9 cellular contexts compared by ENCODE assay signal in the genomic region with DNA sequence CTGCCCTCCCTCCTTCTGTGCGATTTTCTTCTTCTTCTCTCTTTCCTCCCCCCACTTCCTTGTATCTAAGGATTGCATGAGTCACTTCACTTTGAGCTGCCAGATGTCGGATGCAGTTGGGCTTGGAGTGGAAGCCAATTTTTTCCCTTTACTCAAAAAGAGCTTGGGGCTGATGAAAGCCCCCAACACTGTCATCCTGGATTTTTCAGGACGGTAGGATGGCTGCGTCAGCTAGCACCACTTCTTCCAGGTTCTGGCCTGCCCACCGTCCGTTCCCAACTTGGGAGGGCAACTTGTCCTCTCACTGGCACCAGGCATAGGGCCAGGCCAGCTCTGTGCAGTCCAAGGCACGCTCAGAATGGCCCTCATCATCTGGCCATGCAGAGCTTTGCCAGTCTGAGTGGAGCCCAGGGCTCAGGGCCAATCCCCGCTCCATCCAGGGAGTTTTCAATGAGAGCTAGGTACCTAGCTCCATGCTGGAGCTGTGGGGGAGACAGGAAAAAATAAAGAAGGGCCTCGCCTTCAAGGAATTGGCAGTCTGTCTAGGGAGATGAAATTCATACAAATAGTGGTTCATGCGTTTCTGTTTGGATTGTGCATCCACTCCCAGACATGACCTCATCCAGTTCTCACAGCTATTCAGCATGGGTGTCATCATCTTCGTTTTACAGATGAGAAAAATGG. TPM values are rescaled to one million over a fixed set of nuclear protein-coding genes. Genes with fewer than 3 reads are reported as not detected.
DNase-seq lines count a peak whose midpoint lies in the region; ATAC-seq and TF ChIP-seq lines count a peak whose summit lies in the region.
"Had no signal": no experiment of that assay in that cellular context is flagged by ENCODE, and none has a peak within 500 bp of the region (broad histone marks: within the 10 kb centered on the region; RNA-seq: fewer than 3 reads in every experiment).

No MANE protein-coding gene starts in this region.

- H3K4me3 Mint-ChIP-seq in immature natural killer cell, result no peak overlapping the region
- no peak overlapping the region for H3K4me3 Mint-ChIP-seq in stimulated activated naive B cell treated with anti-CD40 and anti-IgM and Interleukin-4, amounts not matched to agents 10 μg/mL and 1 μg/mL and 100 μg/mL, for 72 hours
- no peak overlapping the region for H3K4me3 Mint-ChIP-seq in activated naive CD4-positive, alpha-beta T cell treated with anti-CD3 and anti-CD28 coated beads for 36 hours

- no peaks in the 10 kb centered on the region for H3K9me2 ChIP-seq in HCT116 (ENCODE audit: insufficient read depth)

- no peak for TF ChIP-seq RAD21 in HCT116 (IDR thresholded peaks at IDR 0.05; ENCODE audit: low read depth)

- no peaks in the 10 kb centered on the region for H3K9me3 Mint-ChIP-seq in immature natural killer cell
- H3K9me3 Mint-ChIP-seq in stimulated activated naive B cell treated with anti-CD40 and anti-IgM and Interleukin-4, amounts not matched to agents 10 μg/mL and 1 μg/mL and 100 μg/mL, for 72 hours, result no peaks in the 10 kb centered on the region
- H3K9me3 Mint-ChIP-seq in activated naive CD4-positive, alpha-beta T cell treated with anti-CD3 and anti-CD28 coated beads for 36 hours, result no peaks in the 10 kb centered on the region

- no peak overlapping the region for H3K27ac Mint-ChIP-seq in immature natural killer cell
- H3K27ac Mint-ChIP-seq in stimulated activated naive B cell treated with anti-CD40 and anti-IgM and Interleukin-4, amounts not matched to agents 10 μg/mL and 1 μg/mL and 100 μg/mL, for 72 hours, result no peak overlapping the region
- no peak overlapping the region for H3K27ac Mint-ChIP-seq in activated naive CD4-positive, alpha-beta T cell treated with anti-CD3 and anti-CD28 coated beads for 36 hours

- H3K4me2 ChIP-seq in HCT116 (ENCODE audit: low read length), result peak overlapping the region; percentile 49

- TF ChIP-seq POLR2A in HCT116 (IDR thresholded peaks at IDR 0.05; ENCODE audit: borderline replicate concordance, extremely low read depth, insufficient read depth, insufficient read length), result no peak
- TF ChIP-seq POLR2A in adrenal gland (IDR thresholded peaks at IDR 0.05), result no peak

- RAD21 ChIA-PET in HCT116 (lab: Charles Lee; ENCODE audit: low non-redundant PET in 1 of 2, low total read pairs in 2 of 2, uncharacterized antibody in 2 of 2, unreplicated experiment in 2 of 2), result no interaction called here

- ATAC-seq in HCT116 (peak; percentile 52), heart right ventricle (peak; percentile 65 to 88 (median 80))
- ATAC-seq in stimulated activated naive B cell treated with anti-CD40 and anti-IgM and Interleukin-4, amounts not matched to agents 10 μg/mL and 1 μg/mL and 100 μg/mL, for 72 hours (replicated peaks), result no peak
- ATAC-seq: body of pancreas had no signal

- H3K36me3 Mint-ChIP-seq in immature natural killer cell, result no peaks in the 10 kb centered on the region
- no peaks in the 10 kb centered on the region for H3K36me3 Mint-ChIP-seq in stimulated activated naive B cell treated with anti-CD40 and anti-IgM and Interleukin-4, amounts not matched to agents 10 μg/mL and 1 μg/mL and 100 μg/mL, for 72 hours
- H3K36me3 Mint-ChIP-seq in activated naive CD4-positive, alpha-beta T cell treated with anti-CD3 and anti-CD28 coated beads for 36 hours (ENCODE audit: low read depth), result no peaks in the 10 kb centered on the region

- H3K27me3 Mint-ChIP-seq in immature natural killer cell (ENCODE audit: low read depth in 3 of 3), result peaks cover 0 to 3% (median 1%) of the 10 kb centered on the region in 3 donors
- peaks cover 6 to 11% of the 10 kb centered on the region in 2 donors for H3K27me3 Mint-ChIP-seq in stimulated activated naive B cell treated with anti-CD40 and anti-IgM and Interleukin-4, amounts not matched to agents 10 μg/mL and 1 μg/mL and 100 μg/mL, for 72 hours
- H3K27me3 Mint-ChIP-seq in activated naive CD4-positive, alpha-beta T cell treated with anti-CD3 and anti-CD28 coated beads for 36 hours (ENCODE audit: low read depth), result no peaks in the 10 kb centered on the region

- H3K4me1 Mint-ChIP-seq in immature natural killer cell, result no peaks in the 10 kb centered on the region
- no peaks in the 10 kb centered on the region for H3K4me1 Mint-ChIP-seq in stimulated activated naive B cell treated with anti-CD40 and anti-IgM and Interleukin-4, amounts not matched to agents 10 μg/mL and 1 μg/mL and 100 μg/mL, for 72 hours
- no peaks in the 10 kb centered on the region for H3K4me1 Mint-ChIP-seq in activated naive CD4-positive, alpha-beta T cell treated with anti-CD3 and anti-CD28 coated beads for 36 hours (ENCODE audit: low read depth)

- intact Hi-C loops in HCT116 (cut with micrococcal nuclease) (no loop called here), adrenal gland (cut with DNase I) (no loop called here), heart right ventricle (cut with DNase I) (loop anchor here in 3 of 10 donors (5.0 to 10.0 kb wide), 3 partner anchors 36 to 124 kb away; a partner anchor contains a TSS)
- intact Hi-C loops in activated naive CD4-positive, alpha-beta T cell treated with anti-CD3 and anti-CD28 coated beads for 36 hours (cut with micrococcal nuclease), result no loop called here

- DNase-seq in HCT116 (ENCODE audit: low read depth, low spot score) (no peak), adrenal gland (peak in 4 of 7 donors; percentile 21 to 26 (median 24)), heart right ventricle (peak; percentile 75 to 79), NCI-H1105 treated with DMSO at 0.1 percent for 48 hours (lab: John Stamatoyannopoulos, UW) (no peak), immature natural killer cell (no peak)
- no peak for DNase-seq in stimulated activated naive B cell treated with anti-CD40 and anti-IgM and Interleukin-4, amounts not matched to agents 10 μg/mL and 1 μg/mL and 100 μg/mL, for 72 hours
- DNase-seq in activated naive CD4-positive, alpha-beta T cell treated with anti-CD3 and anti-CD28 coated beads for 36 hours, result no peak
- DNase-seq: body of pancreas had no signal

- BruUV-seq in HCT116 (replicated peaks; lab: Mats Ljungman, UMichigan), result no TSS peak

- TF ChIP-seq CTCF in HCT116 (IDR thresholded peaks at IDR 0.05 in 2 of 3, conservative IDR thresholded peaks at IDR 0.05 in 1 of 3; ENCODE audit: borderline replicate concordance in 1 of 3, insufficient read depth in 1 of 3, low read depth in 2 of 3, low read length in 2 of 3) (no peak), adrenal gland (IDR thresholded peaks at IDR 0.05) (no peak), heart right ventricle (IDR thresholded peaks at IDR 0.05) (no peak)

- no peak overlapping the region for H3K27ac ChIP-seq in HCT116 (ENCODE audit: low read depth, low read length)
- H3K27ac ChIP-seq in adrenal gland, result no peak overlapping the region
- peak overlapping the region; percentile 63 to 90 (median 82) for H3K27ac ChIP-seq in heart right ventricle
- H3K27ac ChIP-seq in skin epidermis, result peak overlapping the region in 12 of 21 experiments; percentile 16 to 87 (median 59)
- H3K27ac ChIP-seq: body of pancreas had no signal

- no peak overlapping the region for H3K9ac ChIP-seq in HCT116 (ENCODE audit: low read length)

- H3K9me3 ChIP-seq in HCT116 (ENCODE audit: control insufficient read depth in 1 of 2, insufficient read depth in 1 of 2, low read depth in 1 of 2, low read length in 2 of 2) (no peaks in the 10 kb centered on the region), adrenal gland (replicated peaks in 1 of 3) (no peaks in the 10 kb centered on the region), heart right ventricle (no peaks in the 10 kb centered on the region)
- H3K9me3 ChIP-seq: body of pancreas had no signal

- WGBS in adrenal gland, 4 donors, result 48 to 69% (median 61%) methylated on average over 10 to 11 of the region's 11 CpGs
- WGBS in heart right ventricle, 2 donors, result 34 to 37% methylated on average over 11 of the region's 11 CpGs

- H2AFZ ChIP-seq in HCT116 (ENCODE audit: low read depth, low read length, poor library complexity, severe bottlenecking), result no peak overlapping the region

- H3K4me1 ChIP-seq in HCT116 (ENCODE audit: control insufficient read depth in 1 of 2, insufficient read depth in 2 of 2, low read length in 2 of 2), result peaks cover 0 to 23% of the 10 kb centered on the region in 2 experiments; a peak in 3 of 4 replicates
- peaks cover 0 to 5% of the 10 kb centered on the region in 2 donors for H3K4me1 ChIP-seq in adrenal gland (replicated peaks in 1 of 2)
- peaks cover 13 to 70% (median 45%) of the 10 kb centered on the region in 9 donors for H3K4me1 ChIP-seq in heart right ventricle
- H3K4me1 ChIP-seq: body of pancreas had no signal

- H3K27me3 ChIP-seq in HCT116 (ENCODE audit: insufficient read depth, low read length), result no peaks in the 10 kb centered on the region
- no peaks in the 10 kb centered on the region for H3K27me3 ChIP-seq in adrenal gland
- no peaks in the 10 kb centered on the region for H3K27me3 ChIP-seq in heart right ventricle
- H3K27me3 ChIP-seq: body of pancreas had no signal

- H4K20me1 ChIP-seq in HCT116 (ENCODE audit: insufficient read depth), result no peaks in the 10 kb centered on the region

- POLR2A ChIA-PET in HCT116 (lab: Charles Lee), result no interaction called here

- H3K36me3 ChIP-seq in HCT116 (ENCODE audit: control insufficient read depth in 1 of 2, insufficient read depth in 2 of 2, low read length in 2 of 2) (no peaks in the 10 kb centered on the region), adrenal gland (replicated peaks in 1 of 2) (no peaks in the 10 kb centered on the region), heart right ventricle (no peaks in the 10 kb centered on the region)

- H3K4me3 ChIP-seq in HCT116 (replicated peaks in 1 of 2; ENCODE audit: low read depth in 1 of 2, low read length in 2 of 2) (0 out of 4 replicates have a peak overlapping the region, but pooled peaks of 1 of the 2 experiments have one; percentile 2), adrenal gland (no peak overlapping the region), heart right ventricle (no peak overlapping the region), skin epidermis (no peak overlapping the region)
- H3K4me3 ChIP-seq: body of pancreas had no signal

- CTCF ChIA-PET in HCT116 (lab: Charles Lee), result no interaction called here
- CTCF ChIA-PET in activated naive CD4-positive, alpha-beta T cell treated with anti-CD3 and anti-CD28 coated beads for 36 hours (lab: Charles Lee), result no interaction called here

- H3K79me2 ChIP-seq in HCT116 (ENCODE audit: insufficient read depth, low read length), result no peaks in the 10 kb centered on the region

TF ChIP-seq in HCT116, 20 proteins besides CTCF, POLR2A, EP300 and RAD21:
- TF ChIP-seq JUND (IDR thresholded peaks at IDR 0.05), result 0 out of 2 replicates have a peak, but pooled peaks have one; percentile 31
- TF ChIP-seq TCF7L2 (IDR thresholded peaks at IDR 0.05; ENCODE audit: borderline replicate concordance, extremely low read depth, insufficient read depth, insufficient read length), result no peak

RNA-seq across cellular contexts. Expression of a gene that starts 47.7 kb away (rescaled TPM):
- 2.0 TPM for total RNA-seq in HCT116 (2021; ENCODE audit: unreplicated experiment)
- polyA plus RNA-seq in HCT116 (2012), result 0.85 and 1.1 TPM in 2 replicates
- 1 to 10 TPM; 1.6 to 6.1 (median 3.7) TPM for total RNA-seq in adrenal gland
- 10 to 100 TPM in 2 of 3 donors, under 1 TPM in 1; 0.68 to 19.5 (median 10.3) TPM for polyA plus RNA-seq in adrenal gland
- 100 to 1,000 TPM in 4 of 10 donors, 10 to 100 TPM in 6; 56.4 to 221 (median 74.9) TPM for total RNA-seq in heart right ventricle
- polyA plus RNA-seq in heart right ventricle, result 100 to 1,000 TPM; 134 to 154 TPM
- not detected for polyA plus RNA-seq in immature natural killer cell
- not detected for total RNA-seq in activated naive CD4-positive, alpha-beta T cell treated with anti-CD3 and anti-CD28 coated beads for 36 hours

Comparison
In these comparisons a context has a peak if more than half of its experiments do, and no peak if none do; other contexts are left out.
1. ATAC-seq: peak in HCT116 (single experiment) and heart right ventricle (8 of 8); none in stimulated activated naive B cell treated with anti-CD40 and anti-IgM and Interleukin-4, amounts not matched to agents 10 μg/mL and 1 μg/mL and 100 μg/mL, for 72 hours (0 of 2).
2. DNase-seq: peak in adrenal gland (4 of 7) and heart right ventricle (2 of 2); none in HCT116 (single experiment), NCI-H1105 treated with DMSO at 0.1 percent for 48 hours (single experiment), immature natural killer cell (0 of 3), stimulated activated naive B cell treated with anti-CD40 and anti-IgM and Interleukin-4, amounts not matched to agents 10 μg/mL and 1 μg/mL and 100 μg/mL, for 72 hours (single experiment) and activated naive CD4-positive, alpha-beta T cell treated with anti-CD3 and anti-CD28 coated beads for 36 hours (single experiment).
3. H3K27ac ChIP-seq: peak in heart right ventricle (10 of 10) and skin epidermis (12 of 21); none in HCT116 (single experiment) and adrenal gland (0 of 5).
4. RNA of a gene that starts 47.7 kb away (total RNA-seq): 56.4 to 221 TPM in heart right ventricle; 1.6 to 6.1 TPM in adrenal gland, 2.0 TPM in HCT116 (single experiment) and not detected in activated naive CD4-positive, alpha-beta T cell treated with anti-CD3 and anti-CD28 coated beads for 36 hours; every median in the first group is over 4 times any median in the second.